Comparison of ENCODE assay signal across 20 cellular contexts in the genomic region with DNA sequence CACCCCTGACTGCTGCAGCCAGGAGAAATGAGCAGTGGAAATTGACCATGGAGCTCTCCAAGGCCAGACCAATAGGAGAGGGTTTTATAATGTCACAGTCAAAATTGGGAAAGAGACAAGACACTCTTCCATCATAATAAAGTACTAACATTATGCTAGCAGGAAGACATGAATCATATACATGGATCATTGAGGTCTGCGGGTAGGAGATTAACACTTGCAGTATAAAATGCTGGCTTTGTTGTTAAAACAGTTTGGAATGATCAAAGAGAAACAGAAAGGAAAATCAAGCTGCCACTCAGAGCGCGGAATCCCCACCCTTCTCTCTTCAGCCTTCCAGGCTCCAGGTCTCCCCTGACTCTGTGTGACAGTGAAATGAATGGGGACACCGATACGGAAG. TPM values are rescaled to one million over a fixed set of nuclear protein-coding genes. Genes with fewer than 3 reads are reported as not detected.
DNase-seq lines count a peak whose midpoint lies in the region; TF ChIP-seq lines count a peak whose summit lies in the region.
"Had no signal": no experiment of that assay in that cellular context is flagged by ENCODE, and none has a peak within 500 bp of the region (broad histone marks: within the 10 kb centered on the region; RNA-seq: fewer than 3 reads in every experiment).

No MANE protein-coding gene starts in this region.

- no peak overlapping the region for H3K27ac ChIP-seq in SK-N-SH (ENCODE audit: low read depth in 2 of 2, low read length in 1 of 2)
- H3K27ac ChIP-seq: HL-60 had no signal

- H3K36me3 ChIP-seq in SK-N-SH (replicated peaks in 1 of 2; ENCODE audit: control insufficient read depth in 1 of 2, insufficient read depth in 2 of 2, low read length in 1 of 2): no peaks in the 10 kb centered on the region
- H3K36me3 ChIP-seq: BE2C had no signal

- TF ChIP-seq CTCF in nephron progenitor cell (IDR thresholded peaks at IDR 0.05) (no peak), SK-N-SH (IDR thresholded peaks at IDR 0.05) (no peak)

- POLR2A ChIA-PET in SK-N-SH (lab: Yijun Ruan, JAX): no interaction called here

- no peak overlapping the region for H2AFZ ChIP-seq in SK-N-SH (ENCODE audit: low read depth)
- H2AFZ ChIP-seq: GM23338 had no signal

- no peak overlapping the region for H3K4me2 ChIP-seq in SK-N-SH
- H3K4me2 ChIP-seq: GM23338 had no signal

- no peak for TF ChIP-seq RAD21 in SK-N-SH (IDR thresholded peaks at IDR 0.05; ENCODE audit: low read length)

- peak overlapping the region; percentile 1 for H3K27ac Mint-ChIP-seq in nephron progenitor cell
- H3K27ac Mint-ChIP-seq: CD4-positive, CD25-positive, alpha-beta regulatory T cell; CD8-positive, alpha-beta memory T cell; GM23338 had no signal

- DNase-seq in COLO829 (ENCODE audit: low spot score): peak; percentile 67
- DNase-seq in HT1080 (ENCODE audit: low read depth): peak; percentile 17
- DNase-seq in SK-MEL-5 (ENCODE audit: low read depth, low spot score): peak; percentile 35
- no peak for DNase-seq in nephron progenitor cell
- DNase-seq in GM03348 (ENCODE audit: low spot score): no peak
- no peak for DNase-seq in T-helper 1 cell
- DNase-seq in SK-N-SH: no peak
- DNase-seq: BE2C; C1 segment of cervical spinal cord; Caco-2; CD4-positive, CD25-positive, alpha-beta regulatory T cell; CD8-positive, alpha-beta memory T cell; DMS153; DMS79; GDM1; HCEC 1CT; IMR-90 had no signal

- H3K9ac ChIP-seq in SK-N-SH: no peak overlapping the region

- peaks cover 12% of the 10 kb centered on the region for H3K27me3 Mint-ChIP-seq in nephron progenitor cell (ENCODE audit: low read depth, poor library complexity)
- H3K27me3 Mint-ChIP-seq: CD4-positive, CD25-positive, alpha-beta regulatory T cell had no signal

- H3K9me3 Mint-ChIP-seq in nephron progenitor cell: peaks cover 20% of the 10 kb centered on the region

- H3K79me2 ChIP-seq in SK-N-SH (ENCODE audit: insufficient read depth): no peaks in the 10 kb centered on the region

- 32% methylated on average over 5 of the region's 5 CpGs for whole genome bisulfite sequencing in SK-N-SH (ENCODE audit: low lambda C conversion rate)

- H4K20me1 ChIP-seq in SK-N-SH (ENCODE audit: insufficient read depth): no peaks in the 10 kb centered on the region

- H3K9me3 ChIP-seq in SK-N-SH: no peaks in the 10 kb centered on the region
- H3K9me3 ChIP-seq: BE2C, Caco-2 had no signal

- H3K27me3 ChIP-seq in SK-N-SH (ENCODE audit: insufficient read depth): no peaks in the 10 kb centered on the region; the same call in 1 of the 2 replicates
- H3K27me3 ChIP-seq: BE2C had no signal

- H3K4me3 ChIP-seq in SK-N-SH (ENCODE audit: low read depth in 2 of 2, low read length in 1 of 2): no peak overlapping the region
- H3K4me3 ChIP-seq: GM23338 had no signal

- peaks cover 9% of the 10 kb centered on the region for H3K4me1 Mint-ChIP-seq in nephron progenitor cell
- H3K4me1 Mint-ChIP-seq: CD4-positive, CD25-positive, alpha-beta regulatory T cell; CD8-positive, alpha-beta memory T cell; GM23338 had no signal

- no peak overlapping the region for H3K4me3 Mint-ChIP-seq in nephron progenitor cell
- H3K4me3 Mint-ChIP-seq: CD4-positive, CD25-positive, alpha-beta regulatory T cell; CD8-positive, alpha-beta memory T cell; GM23338 had no signal

- H3K4me1 ChIP-seq in SK-N-SH (ENCODE audit: control insufficient read depth in 1 of 2, insufficient read depth in 2 of 2, low read depth in 1 of 2, low read length in 1 of 2): no peaks in the 10 kb centered on the region
- H3K4me1 ChIP-seq: BE2C, Caco-2 had no signal

- H3K9me2 ChIP-seq in SK-N-SH: no peaks in the 10 kb centered on the region

- no peaks in the 10 kb centered on the region for H3K36me3 Mint-ChIP-seq in nephron progenitor cell (ENCODE audit: low read depth)
- H3K36me3 Mint-ChIP-seq: CD4-positive, CD25-positive, alpha-beta regulatory T cell; CD8-positive, alpha-beta memory T cell had no signal

- TF ChIP-seq EP300 in SK-N-SH (IDR thresholded peaks at IDR 0.05; ENCODE audit: borderline replicate concordance in 1 of 2, low read depth in 1 of 2, low read length in 1 of 2): no peak

- no peaks in the 10 kb centered on the region for H3F3A ChIP-seq in SK-N-SH (replicated peaks; ENCODE audit: insufficient read depth)

- CTCF ChIA-PET in SK-N-SH (lab: Yijun Ruan, JAX): interaction anchor here (1.7 kb wide), 1 partner anchor 28 kb away, joined by 4 read pairs; no protein-coding TSS in a partner anchor

- in situ Hi-C loops in SK-MEL-5 (cut with HindIII; ENCODE audit: low pct_unique_long_range_greater_than_20kb, low sequenced_read_pairs): no loop called here

TF ChIP-seq in SK-N-SH, 30 proteins besides CTCF, POLR2A, EP300 and RAD21:
- no peak for TF ChIP-seq IRF3 (IDR thresholded peaks at IDR 0.05; ENCODE audit: low read depth, low read length)
- TF ChIP-seq TCF12 (IDR thresholded peaks at IDR 0.05): no peak
- no peak for TF ChIP-seq USF1 (IDR thresholded peaks at IDR 0.05; ENCODE audit: borderline replicate concordance, low read depth)
- no peak for TF ChIP-seq POLR2AphosphoS5 (IDR thresholded peaks at IDR 0.05; ENCODE audit: low read depth, low read length)
- no peak for TF ChIP-seq FOXM1 (IDR thresholded peaks at IDR 0.05; ENCODE audit: low read depth)
- no peak for TF ChIP-seq MEF2A (IDR thresholded peaks at IDR 0.05; ENCODE audit: borderline replicate concordance, low read depth)
- TF ChIP-seq MXI1 (IDR thresholded peaks at IDR 0.05; ENCODE audit: low read depth, low read length): no peak
- no peak for TF ChIP-seq RFX5 (IDR thresholded peaks at IDR 0.05; ENCODE audit: low read length)
TF ChIP-seq in SK-N-SH: peak in this region for 0.

RNA-seq across cellular contexts. Expression of gene CALN1, which starts 53.4 kb away (rescaled TPM):
- total RNA-seq in HT1080 (2014; rRNA removed; shearing (Covaris generic)): 1.9 and 2.4 TPM in 2 replicates
- 3.8 and 4.6 TPM in 2 replicates for polyA plus RNA-seq in HT1080 (2015; cell fraction: cytosol; rRNA removed)
- polyA plus RNA-seq in HT1080 (2015; cell fraction: nucleus; rRNA removed): 7.2 and 7.9 TPM in 2 replicates
- total RNA-seq in SK-MEL-5 (2014; rRNA removed; shearing (Covaris generic)): 0.59 TPM in 1 of 2 replicates, not detected in the other
- 0.18 TPM in 1 of 2 replicates, not detected in the other for polyA plus RNA-seq in SK-MEL-5 (2015; cell fraction: cytosol; rRNA removed)
- 0.16 TPM in 1 of 2 replicates, not detected in the other for polyA plus RNA-seq in SK-MEL-5 (2015; cell fraction: nucleus; rRNA removed)
- polyA plus RNA-seq in SK-N-SH (2012; rRNA removed): not detected in 2 replicates
- not detected in 2 replicates for polyA plus RNA-seq in SK-N-SH (2012; cell fraction: cytosol; rRNA removed)
- not detected in 2 replicates for polyA plus RNA-seq in SK-N-SH (2012; cell fraction: nucleus; rRNA removed)
- total RNA-seq: A172; Caco-2; CD8-positive, alpha-beta memory T cell; IMR-90 had no signal
- polyA plus RNA-seq: CD4-positive, CD25-positive, alpha-beta regulatory T cell; CD8-positive, alpha-beta memory T cell; IMR-90 had no signal

Comparison
In these comparisons a context has a peak if more than half of its experiments do, and no peak if none do; other contexts are left out.
1. DNase-seq: peak in COLO829 (single experiment), HT1080 (single experiment) and SK-MEL-5 (single experiment); none in nephron progenitor cell (single experiment), GM03348 (single experiment), T-helper 1 cell (0 of 5) and SK-N-SH (single experiment).